In genomic region chr14:36625436-36625835, GRCh38 we compare ENCODE assay signal across 2 cellular contexts.
TF ChIP-seq lines count a peak whose summit lies in the region.

No MANE protein-coding gene starts in this region.

TF ChIP-seq in GM23338, 12 proteins besides CTCF, POLR2A, EP300 and RAD21 (continued from another document):
- TF ChIP-seq EZH2 (IDR thresholded peaks at IDR 0.05; ENCODE audit: low read depth, unreplicated experiment) (no peak), NANOG (IDR thresholded peaks at IDR 0.05; ENCODE audit: borderline replicate concordance) (no peak), ZNF462 (CRISPR knock-in tag; IDR thresholded peaks at IDR 0.05) (no peak), CREB1 (CRISPR knock-in tag; IDR thresholded peaks at IDR 0.05; ENCODE audit: low read depth) (no peak), ETS1 (IDR thresholded peaks at IDR 0.05) (no peak), JUNB (IDR thresholded peaks at IDR 0.05; ENCODE audit: unreplicated experiment) (no peak), ZNF114 (CRISPR knock-in tag; IDR thresholded peaks at IDR 0.05) (no peak), ZNF331 (CRISPR knock-in tag; IDR thresholded peaks at IDR 0.05; ENCODE audit: low read depth) (no peak), REST (IDR thresholded peaks at IDR 0.05; ENCODE audit: unreplicated experiment) (no peak), STAT1 (IDR thresholded peaks at IDR 0.05; ENCODE audit: unreplicated experiment) (no peak), POLR2AphosphoS5 (IDR thresholded peaks at IDR 0.05; ENCODE audit: low read depth) (no peak)

TF ChIP-seq in WTC11, 78 proteins besides CTCF, POLR2A, EP300 and RAD21 (continued from another document):
- TF ChIP-seq SOX15 (CRISPR knock-in tag; IDR thresholded peaks at IDR 0.05) (no peak), ZBTB43 (CRISPR knock-in tag; IDR thresholded peaks at IDR 0.05) (no peak), CDX4 (CRISPR knock-in tag; IDR thresholded peaks at IDR 0.05; ENCODE audit: borderline replicate concordance) (no peak), CBFB (CRISPR knock-in tag; IDR thresholded peaks at IDR 0.05; ENCODE audit: low read depth) (no peak), NFYB (CRISPR knock-in tag; conservative IDR thresholded peaks at IDR 0.05; ENCODE audit: low read depth) (no peak), AR (CRISPR knock-in tag; IDR thresholded peaks at IDR 0.05) (no peak), SMAD4 (CRISPR knock-in tag; IDR thresholded peaks at IDR 0.05) (no peak), ERG (CRISPR knock-in tag; IDR thresholded peaks at IDR 0.05) (no peak), TEAD4 (CRISPR knock-in tag; IDR thresholded peaks at IDR 0.05) (no peak), ZNF263 (CRISPR knock-in tag; IDR thresholded peaks at IDR 0.05; ENCODE audit: low read depth) (no peak)
